ENCODE assay signal across 5 cellular contexts in the genomic region with DNA sequence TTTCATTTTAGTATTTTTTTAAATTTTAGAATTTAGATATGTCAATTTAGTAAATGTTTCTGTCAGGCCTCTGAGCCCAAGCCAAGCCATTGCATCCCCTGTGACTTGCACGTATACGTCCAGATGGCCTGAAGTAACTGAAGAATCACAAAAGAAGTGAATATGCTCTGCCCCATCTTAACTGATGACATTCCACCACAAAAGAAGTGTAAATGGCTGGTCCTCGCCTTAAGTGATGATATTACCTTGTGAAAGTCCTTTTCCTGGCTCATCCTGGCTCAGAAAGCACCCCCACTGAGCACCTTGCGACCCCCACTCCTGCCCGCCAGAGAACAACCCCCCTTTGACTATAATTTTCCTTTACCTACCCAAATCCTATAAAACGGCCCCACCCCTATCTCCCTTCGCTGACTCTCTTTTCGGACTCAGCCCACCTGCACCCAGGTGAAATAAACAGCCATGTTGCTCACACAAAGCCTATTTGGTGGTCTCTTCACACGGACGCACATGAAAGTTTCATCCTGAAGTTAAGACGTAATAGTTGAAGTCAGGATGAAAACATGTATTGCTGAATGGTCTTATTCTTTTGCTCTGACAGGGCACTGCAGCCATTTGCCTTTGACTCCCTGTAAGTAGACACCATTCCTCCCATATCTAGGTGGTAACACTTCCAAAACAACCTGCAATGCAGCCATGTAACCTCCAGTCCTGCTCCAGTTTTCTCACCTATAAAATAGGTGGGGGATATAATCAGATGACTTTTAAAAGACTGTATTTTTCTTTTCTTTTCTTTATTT.
DNase-seq lines count a peak whose midpoint lies in the region; ATAC-seq and TF ChIP-seq lines count a peak whose summit lies in the region.
"Not testable (repeated sequence)": the region's sequence is repeated elsewhere in the genome, so short reads cannot be mapped to it uniquely, and the experiment has no call there.

No MANE protein-coding gene starts in this region.

- not testable (repeated sequence) for H3K18ac ChIP-seq in H9 (ENCODE audit: insufficient read length, low read depth, low read length)

- H2BK12ac ChIP-seq in H9 (ENCODE audit: insufficient read length, low read depth, low read length) = not testable (repeated sequence)

- CTCF ChIA-PET in WTC11 (lab: Charles Lee) = interaction anchor here (0.7 kb wide), 1 partner anchor 83 kb away, joined by 4 read pairs; no protein-coding TSS in a partner anchor

- H3K4me1 ChIP-seq in ES-I3 (ENCODE audit: insufficient read depth, low read length) (peaks cover 61% of the 10 kb centered on the region), H9 (ENCODE audit: insufficient read depth, low read length) (peaks cover 18% of the 10 kb centered on the region), HUES6 (ENCODE audit: control insufficient read depth, insufficient read depth, low read length) (peaks cover 62% of the 10 kb centered on the region)
- H3K4me1 ChIP-seq in endodermal cell (ENCODE audit: control insufficient read depth, insufficient read depth, low read length) = not testable (repeated sequence)

- H3K56ac ChIP-seq in H9 (ENCODE audit: insufficient read length, low read depth, low read length) = not testable (repeated sequence)

- H3K36me3 ChIP-seq in ES-I3 (ENCODE audit: insufficient read depth, low read length); HUES6 (ENCODE audit: control insufficient read depth, insufficient read depth, low read length); endodermal cell (ENCODE audit: control insufficient read depth, insufficient read depth, low read length): not testable (repeated sequence)

- ATAC-seq in WTC11 = peak; percentile 46

- not testable (repeated sequence) for H3K79me1 ChIP-seq in H9 (ENCODE audit: insufficient read depth, low read depth, low read length, poor library complexity, severe bottlenecking)

- not testable (repeated sequence) for H4K8ac ChIP-seq in H9 (replicated peaks; ENCODE audit: insufficient read length, low read depth, low read length)

- no CpG with 5 or more reads among the region's 11 CpGs for WGBS in H9 (ENCODE audit: extremely low coverage, insufficient read length, low lambda C conversion rate)
- WGBS in endodermal cell (ENCODE audit: insufficient coverage in 1 of 2, insufficient read length in 1 of 2), 2 experiments = 63% methylated on average over 7 of the region's 11 CpGs; no CpG with 5 or more reads in 1 of the 2 experiments

- not testable (repeated sequence) for H3K23me2 ChIP-seq in H9 (ENCODE audit: insufficient read length, low read depth, low read length, poor library complexity, severe bottlenecking)

- DNase-seq in H9; WTC11 (ENCODE audit: low spot score): not testable (repeated sequence)
- peak; percentile 54 for DNase-seq in endodermal cell

- peak overlapping the region in 1 of 2 experiments; percentile 59; a peak in 2 of 5 replicates for H3K4me3 Mint-ChIP-seq in H9
- H3K4me3 Mint-ChIP-seq in WTC11, endodermal cell: not testable (repeated sequence)

- H3K4me2 ChIP-seq in H9 (ENCODE audit: insufficient read depth, insufficient read length, low read length) = peak overlapping the region; percentile 10

- not testable (repeated sequence) for H2AK5ac ChIP-seq in H9 (ENCODE audit: insufficient read length, low read length)

- not testable (repeated sequence) for H3K9me3 ChIP-seq in ES-I3 (ENCODE audit: control insufficient read depth, insufficient read depth, low read length); H9 (ENCODE audit: control insufficient read depth, low read depth, low read length); HUES6 (ENCODE audit: control insufficient read depth, insufficient read depth, low read depth, low read length); endodermal cell (ENCODE audit: control insufficient read depth, low read length)

- not testable (repeated sequence) for H3K4me3 ChIP-seq in HUES6 (ENCODE audit: low read depth, low read length); endodermal cell (ENCODE audit: low read length)

- H3T11ph ChIP-seq in H9 (ENCODE audit: low read length) = not testable (repeated sequence)

- not testable (repeated sequence) for H2BK5ac ChIP-seq in H9 (ENCODE audit: insufficient read length, low read length)

- H3K27ac Mint-ChIP-seq in H9 (peak overlapping the region in 2 of 3 experiments; percentile 86 to 98; a peak in 6 of 7 replicates), WTC11 (peak overlapping the region; percentile 96), endodermal cell (peak overlapping the region; percentile 14)

- not testable (repeated sequence) for H4K20me1 ChIP-seq in H9 (ENCODE audit: control insufficient read depth, insufficient read depth, insufficient read length)

- TF ChIP-seq CTCF in H9 (conservative IDR thresholded peaks at IDR 0.05); WTC11 (IDR thresholded peaks at IDR 0.05); endodermal cell (conservative IDR thresholded peaks at IDR 0.05): not testable (repeated sequence)

- H3K27me3 ChIP-seq in H9 (ENCODE audit: insufficient read depth, low read length); HUES6 (ENCODE audit: control insufficient read depth, insufficient read depth, low read length); endodermal cell (ENCODE audit: control insufficient read depth, insufficient read depth, low read length, poor library complexity, severe bottlenecking): not testable (repeated sequence)

- not testable (repeated sequence) for H3K36me3 Mint-ChIP-seq in H9 (ENCODE audit: insufficient read depth in 1 of 3, low read depth in 3 of 3); WTC11; endodermal cell (ENCODE audit: low read depth)

- not testable (repeated sequence) for H2BK120ac ChIP-seq in H9 (ENCODE audit: low read depth, low read length, poor library complexity, severe bottlenecking)

- not testable (repeated sequence) for H2AFZ ChIP-seq in H9 (ENCODE audit: low read length)

- not testable (repeated sequence) for H2BK20ac ChIP-seq in H9 (ENCODE audit: low read depth, low read length, poor library complexity, severe bottlenecking)

- H3K4me1 Mint-ChIP-seq in H9 (peaks cover 50 to 72% of the 10 kb centered on the region in 2 experiments), WTC11 (peaks cover 83% of the 10 kb centered on the region), endodermal cell (peaks cover 24% of the 10 kb centered on the region)

- not testable (repeated sequence) for H3K23ac ChIP-seq in H9 (ENCODE audit: insufficient read length, low read depth, low read length)

- not testable (repeated sequence) for H3K9me3 Mint-ChIP-seq in H9, WTC11, endodermal cell

- not testable (repeated sequence) for H3K79me2 ChIP-seq in H9 (ENCODE audit: insufficient read depth, low read length)

- H3K14ac ChIP-seq in H9 (ENCODE audit: insufficient read depth, low read length) = not testable (repeated sequence)

- 0 out of 2 replicates have a peak overlapping the region, but pooled peaks have one; percentile 19 for H3K9ac ChIP-seq in ES-I3 (ENCODE audit: low read depth, low read length)
- H3K9ac ChIP-seq in H9 (ENCODE audit: extremely low read depth, insufficient read length, low read length); endodermal cell (ENCODE audit: extremely low read depth, low read length, poor library complexity, severe bottlenecking): not testable (repeated sequence)
- peak overlapping the region; percentile 54 for H3K9ac ChIP-seq in HUES6 (ENCODE audit: low read length)

- POLR2A ChIA-PET in WTC11 (lab: Charles Lee) = not testable (repeated sequence)

- not testable (repeated sequence) for H4K91ac ChIP-seq in H9 (ENCODE audit: insufficient read length, low read depth, low read length)

- not testable (repeated sequence) for H4K5ac ChIP-seq in H9 (ENCODE audit: insufficient read length, low read depth, low read length)

- peak overlapping the region; percentile 65 for H3K27ac ChIP-seq in H9 (ENCODE audit: insufficient read length, low read depth, low read length)
- peak overlapping the region; percentile 60 for H3K27ac ChIP-seq in HUES6 (ENCODE audit: low read depth, low read length)
- not testable (repeated sequence) for H3K27ac ChIP-seq in endodermal cell (ENCODE audit: low read depth, low read length)

- H3K27me3 Mint-ChIP-seq in H9 (ENCODE audit: low read depth); WTC11 (ENCODE audit: low read depth); endodermal cell (ENCODE audit: insufficient read depth): not testable (repeated sequence)

- not testable (repeated sequence) for H2BK15ac ChIP-seq in H9 (ENCODE audit: low read depth, low read length)

- not testable (repeated sequence) for H3K4ac ChIP-seq in H9 (ENCODE audit: low read depth, low read length)

TF ChIP-seq in WTC11, 78 proteins besides CTCF, POLR2A, EP300 and RAD21:
- TF ChIP-seq TEAD1 (CRISPR knock-in tag; IDR thresholded peaks at IDR 0.05) (peak; percentile 73; the same call in 1 of the 2 replicates), FOXP4 (CRISPR knock-in tag; IDR thresholded peaks at IDR 0.05) (peak; percentile 41; the same call in 1 of the 2 replicates), ZNF121 (CRISPR knock-in tag; IDR thresholded peaks at IDR 0.05) (0 out of 2 replicates have a peak, but pooled peaks have one; percentile 51), ETV6 (CRISPR knock-in tag; IDR thresholded peaks at IDR 0.05) (peak; percentile 31; the same call in 1 of the 2 replicates)

Comparison
In these comparisons a context has a peak if more than half of its experiments do, and no peak if none do; other contexts are left out.
1. H3K27ac Mint-ChIP-seq: peak in every context shown above with its lines; median percentile 96 in WTC11; 92 in H9; 14 in endodermal cell.